28 cellular contexts compared by ENCODE assay signal in genomic region chr2:232889876-232890401, GRCh38. TPM values are rescaled to one million over a fixed set of nuclear protein-coding genes. Genes with fewer than 3 reads are reported as not detected.
DNase-seq lines count a peak whose midpoint lies in the region; ATAC-seq and TF ChIP-seq lines count a peak whose summit lies in the region.
"Had no signal": no experiment of that assay in that cellular context is flagged by ENCODE, and none has a peak within 500 bp of the region (broad histone marks: within the 10 kb centered on the region; RNA-seq: fewer than 3 reads in every experiment).

No MANE protein-coding gene starts in this region.

- no peak overlapping the region for H3K14ac ChIP-seq in neuronal stem cell (ENCODE audit: low read length)

- ATAC-seq in Right ventricle myocardium superior (ENCODE audit: poor library complexity) = no peak
- no peak for ATAC-seq in upper lobe of right lung
- ATAC-seq in naive thymus-derived CD8-positive, alpha-beta T cell = no peak
- ATAC-seq: stimulated activated memory B cell treated with anti-CD40 and anti-IgM and Interleukin-4, amounts not matched to agents 10 μg/mL and 1 μg/mL and 100 μg/mL, for 72 hours had no signal

- H2BK5ac ChIP-seq in neuronal stem cell (ENCODE audit: low read length) = no peak overlapping the region

- H3K27me3 Mint-ChIP-seq in chondrocyte (ENCODE audit: low read depth) = peaks cover 5% of the 10 kb centered on the region
- H3K27me3 Mint-ChIP-seq in naive thymus-derived CD8-positive, alpha-beta T cell = peaks cover 6 to 36% (median 23%) of the 10 kb centered on the region in 5 donors

- no peak overlapping the region for H3K27ac Mint-ChIP-seq in chondrocyte (ENCODE audit: unreplicated experiment)
- H3K27ac Mint-ChIP-seq in naive thymus-derived CD8-positive, alpha-beta T cell = no peak overlapping the region
- H3K27ac Mint-ChIP-seq: CD4-positive, alpha-beta T cell; immature natural killer cell; stimulated activated memory B cell treated with anti-CD40 and anti-IgM and Interleukin-4, amounts not matched to agents 10 μg/mL and 1 μg/mL and 100 μg/mL, for 72 hours had no signal

- WGBS in neuronal stem cell (ENCODE audit: extremely low coverage in 2 of 2, insufficient read length in 2 of 2, insufficient replicate concordance in 1 of 2), 2 donors = no CpG with 5 or more reads among the region's 5 CpGs

- H2AFZ ChIP-seq in neuronal stem cell (ENCODE audit: low read length) = no peak overlapping the region

- H3K27me3 ChIP-seq in right atrium auricular region (no peaks in the 10 kb centered on the region), neuronal stem cell (ENCODE audit: control insufficient read depth in 3 of 3, insufficient read depth in 3 of 3, low read depth in 1 of 3, low read length in 3 of 3) (no peaks in the 10 kb centered on the region), upper lobe of right lung (peaks cover 12% of the 10 kb centered on the region)
- H3K27me3 ChIP-seq: brain microvascular endothelial cell, uterus had no signal

- H3K79me1 ChIP-seq in neuronal stem cell (ENCODE audit: low read depth, low read length) = no peaks in the 10 kb centered on the region

- H3K36me3 ChIP-seq in right atrium auricular region = no peaks in the 10 kb centered on the region
- H3K36me3 ChIP-seq in neuronal stem cell (replicated peaks in 1 of 2; ENCODE audit: control insufficient read depth in 2 of 2, insufficient read depth in 2 of 2, low read length in 2 of 2) = no peaks in the 10 kb centered on the region
- no peaks in the 10 kb centered on the region for H3K36me3 ChIP-seq in upper lobe of right lung
- H3K36me3 ChIP-seq: brain microvascular endothelial cell, left lung, uterus had no signal

- H3K4me1 ChIP-seq in right atrium auricular region (peaks cover 0 to 6% of the 10 kb centered on the region in 2 donors), neuronal stem cell (ENCODE audit: control insufficient read depth in 2 of 2, insufficient read depth in 1 of 2, low read depth in 1 of 2, low read length in 2 of 2) (peaks cover 6 to 10% of the 10 kb centered on the region in 2 donors), upper lobe of right lung (no peaks in the 10 kb centered on the region)
- H3K4me1 ChIP-seq: left lung, uterus had no signal

- H3K18ac ChIP-seq in neuronal stem cell (ENCODE audit: low read length) = peak overlapping the region; percentile 40

- no peak overlapping the region for H2BK120ac ChIP-seq in neuronal stem cell (ENCODE audit: low read depth, low read length)

- H3K4ac ChIP-seq in neuronal stem cell (ENCODE audit: low read length) = no peak overlapping the region

- H2BK12ac ChIP-seq in neuronal stem cell (ENCODE audit: low read length) = no peak overlapping the region

- H3K4me3 Mint-ChIP-seq in chondrocyte (ENCODE audit: unreplicated experiment) = no peak overlapping the region
- H3K4me3 Mint-ChIP-seq in naive thymus-derived CD8-positive, alpha-beta T cell = no peak overlapping the region
- H3K4me3 Mint-ChIP-seq: CD4-positive, alpha-beta T cell; immature natural killer cell; stimulated activated memory B cell treated with anti-CD40 and anti-IgM and Interleukin-4, amounts not matched to agents 10 μg/mL and 1 μg/mL and 100 μg/mL, for 72 hours had no signal

- TF ChIP-seq CTCF in right atrium auricular region (IDR thresholded peaks at IDR 0.05) = no peak
- no peak for TF ChIP-seq CTCF in chondrocyte (IDR thresholded peaks at IDR 0.05)
- TF ChIP-seq CTCF in upper lobe of right lung (IDR thresholded peaks at IDR 0.05) = no peak

- H2AK5ac ChIP-seq in neuronal stem cell (ENCODE audit: low read depth, low read length) = peak overlapping the region; percentile 77

- no peak overlapping the region for H4K8ac ChIP-seq in neuronal stem cell (ENCODE audit: low read depth, low read length)

- H3K4me1 Mint-ChIP-seq in chondrocyte (ENCODE audit: low read depth) = peaks cover 14% of the 10 kb centered on the region
- peaks cover 0 to 7% (median 0%) of the 10 kb centered on the region in 4 donors for H3K4me1 Mint-ChIP-seq in naive thymus-derived CD8-positive, alpha-beta T cell
- H3K4me1 Mint-ChIP-seq: immature natural killer cell had no signal

- no peaks in the 10 kb centered on the region for H3K9me3 Mint-ChIP-seq in chondrocyte (ENCODE audit: low read depth)
- no peaks in the 10 kb centered on the region for H3K9me3 Mint-ChIP-seq in naive thymus-derived CD8-positive, alpha-beta T cell
- H3K9me3 Mint-ChIP-seq: CD4-positive, alpha-beta T cell; immature natural killer cell; stimulated activated memory B cell treated with anti-CD40 and anti-IgM and Interleukin-4, amounts not matched to agents 10 μg/mL and 1 μg/mL and 100 μg/mL, for 72 hours had no signal

- H3K9me3 ChIP-seq in right atrium auricular region (no peaks in the 10 kb centered on the region), neuronal stem cell (replicated peaks in 1 of 2; ENCODE audit: control insufficient read depth in 2 of 2, insufficient read depth in 1 of 2, low read depth in 1 of 2, low read length in 2 of 2) (peaks cover 0 to 3% of the 10 kb centered on the region in 2 donors), upper lobe of right lung (no peaks in the 10 kb centered on the region)
- H3K9me3 ChIP-seq: left lung, SK-N-SH, uterus had no signal

- H3K23ac ChIP-seq in neuronal stem cell (ENCODE audit: low read depth, low read length, poor library complexity) = no peak overlapping the region

- intact Hi-C loops in Right ventricle myocardium superior (cut with DNase I) = no loop called here
- intact Hi-C loops in upper lobe of right lung (cut with DNase I) = no loop called here

- no peak overlapping the region for H3K4me2 ChIP-seq in neuronal stem cell (ENCODE audit: insufficient read depth, low read length, poor library complexity, severe bottlenecking)
- H3K4me2 ChIP-seq: SK-N-SH had no signal

- peak overlapping the region; percentile 30 for H2BK15ac ChIP-seq in neuronal stem cell (ENCODE audit: low read length)

- POLR2A ChIA-PET in naive thymus-derived CD8-positive, alpha-beta T cell (lab: Charles Lee) = no interaction called here

- DNase-seq in Right ventricle myocardium superior (peak; percentile 14), right atrium auricular region (ENCODE audit: low spot score) (no peak), chondrocyte (ENCODE audit: low spot score) (peak; percentile 59), neuronal stem cell (ENCODE audit: low spot score) (no peak), upper lobe of right lung (peak; percentile 52), T-helper 2 cell (no peak), NCI-H2227 (lab: John Stamatoyannopoulos, UW; ENCODE audit: unreplicated experiment) (no peak)
- DNase-seq in naive thymus-derived CD8-positive, alpha-beta T cell = no peak
- DNase-seq: activated CD4-positive, alpha-beta T cell treated with anti-CD3 and anti-CD28 coated beads, Interleukin-2, amount 50 U/mL, for 48 hours; activated CD4-positive, CD25-positive, alpha-beta regulatory T cell treated with anti-CD3 and anti-CD28 coated beads, Interleukin-2, amount 50 U/mL, for 72 hours; activated naive CD4-positive, alpha-beta T cell treated with anti-CD3 and anti-CD28 coated beads, Interleukin-2, amount 50 U/mL, for 16 hours; AML-193; amygdala; brain microvascular endothelial cell; CD4-positive, alpha-beta T cell; DND-41; effector memory CD4-positive, alpha-beta T cell; GF-D8; GOT3; immature natural killer cell; mesendoderm; NCI-H2029; NCI-H526; SK-N-SH; substantia nigra; uterus had no signal

- H3K9ac ChIP-seq in neuronal stem cell (ENCODE audit: low read depth, low read length, poor library complexity) = no peak overlapping the region
- H3K9ac ChIP-seq: SK-N-SH had no signal

- H3K27ac ChIP-seq in right atrium auricular region (no peak overlapping the region), neuronal stem cell (replicated peaks; ENCODE audit: low read length) (no peak overlapping the region), upper lobe of right lung (no peak overlapping the region)
- H3K27ac ChIP-seq: brain microvascular endothelial cell, left lung, uterus had no signal

- H3K36me3 Mint-ChIP-seq in chondrocyte (ENCODE audit: low read depth) = no peaks in the 10 kb centered on the region
- H3K36me3 Mint-ChIP-seq in naive thymus-derived CD8-positive, alpha-beta T cell = no peaks in the 10 kb centered on the region
- H3K36me3 Mint-ChIP-seq: immature natural killer cell; stimulated activated memory B cell treated with anti-CD40 and anti-IgM and Interleukin-4, amounts not matched to agents 10 μg/mL and 1 μg/mL and 100 μg/mL, for 72 hours had no signal

- H4K91ac ChIP-seq in neuronal stem cell (ENCODE audit: low read depth, low read length, poor library complexity) = no peak overlapping the region

- H3K4me3 ChIP-seq in right atrium auricular region (no peak overlapping the region), neuronal stem cell (ENCODE audit: low read length in 2 of 2) (no peak overlapping the region), upper lobe of right lung (no peak overlapping the region)
- H3K4me3 ChIP-seq: left lung, uterus had no signal

RNA-seq across cellular contexts. Expression of gene SNORC, which starts 19.9 kb away (rescaled TPM):
- total RNA-seq in Right ventricle myocardium superior = 0.70 TPM
- total RNA-seq in right atrium auricular region = under 1 TPM; 0.12 to 0.30 TPM
- 2.1 to 3.4 TPM (median 2.2 TPM) in 3 replicates for total RNA-seq in chondrocyte
- polyA plus RNA-seq in neuronal stem cell (2013, experiment 1 of 2) = 2.1 TPM
- 2.9 TPM for polyA plus RNA-seq in neuronal stem cell (2013, experiment 2 of 2)
- total RNA-seq in upper lobe of right lung = 0.96 TPM
- 1 to 10 TPM; 4.0 to 4.7 TPM for total RNA-seq in naive thymus-derived CD8-positive, alpha-beta T cell
- polyA plus RNA-seq in naive thymus-derived CD8-positive, alpha-beta T cell = not detected
- polyA plus RNA-seq: immature natural killer cell had no signal

Comparison
In these comparisons a context has a peak if more than half of its experiments do, and no peak if none do; other contexts are left out.
1. DNase-seq: peak in Right ventricle myocardium superior (single experiment), chondrocyte (single experiment) and upper lobe of right lung (single experiment); none in right atrium auricular region (single experiment), neuronal stem cell (single experiment), T-helper 2 cell (0 of 5), NCI-H2227 (single experiment) and naive thymus-derived CD8-positive, alpha-beta T cell (0 of 10).